Comparison of ENCODE assay signal across 8 cellular contexts in genomic region chr12:77065361-77066204, GRCh38. TPM values are rescaled to one million over a fixed set of nuclear protein-coding genes. Genes with fewer than 3 reads are reported as not detected.
A peak's percentile ranks its signal among the peaks of the same experiment; 100 is the strongest.
DNase-seq lines count a peak whose midpoint lies in the region; ATAC-seq, FAIRE-seq and TF ChIP-seq lines count a peak whose summit lies in the region.

Gene E2F7 (minus strand): TSS chr12:77065569. CDS start chr12:77064635, 934 bp downstream.

- DNase-seq in AG08396 (ENCODE audit: low spot score) (peak; percentile 98), NCI-H2196 treated with DMSO at 0.1 percent for 48 hours (lab: John Stamatoyannopoulos, UW; ENCODE audit: unreplicated experiment) (peak; percentile 91), WERI-Rb-1 (peak; percentile 97), bronchial epithelial cell (ENCODE audit: low read depth) (peak; percentile 94), immature natural killer cell (peak; percentile 77 to 80 (median 79)), spleen (peak; percentile 93)

- no peaks in the 10 kb centered on the region for H3K9me3 Mint-ChIP-seq in immature natural killer cell

- H3K4me3 ChIP-seq in WERI-Rb-1 (ENCODE audit: low read depth, low read length) (peak within 1 kb of the TSS; percentile 91), bronchial epithelial cell (ENCODE audit: low read depth, low read length) (peak within 1 kb of the TSS; percentile 76), spleen (peak within 1 kb of the TSS; percentile 75 to 99 (median 84))

- H3K9me3 ChIP-seq in WERI-Rb-1 (ENCODE audit: severe bottlenecking) = no peaks in the 10 kb centered on the region
- H3K9me3 ChIP-seq in spleen = no peaks in the 10 kb centered on the region

- peaks cover 42% of the 10 kb centered on the region for H3K36me3 ChIP-seq in WERI-Rb-1
- no peaks in the 10 kb centered on the region for H3K36me3 ChIP-seq in bronchial epithelial cell (ENCODE audit: control insufficient read depth, insufficient read depth, low read length)
- H3K36me3 ChIP-seq in spleen = no peaks in the 10 kb centered on the region

- H3K36me3 Mint-ChIP-seq in immature natural killer cell = peaks cover 0 to 3% (median 0%) of the 10 kb centered on the region in 3 donors

- TF ChIP-seq POLR2A in GM18951 (IDR thresholded peaks at IDR 0.05; ENCODE audit: extremely low read depth, insufficient read depth, insufficient read length) (peak; percentile 93), spleen (IDR thresholded peaks at IDR 0.05) (no peak)

- H3K27me3 ChIP-seq in WERI-Rb-1 (ENCODE audit: insufficient read depth, low read depth, severe bottlenecking) (no peaks in the 10 kb centered on the region), bronchial epithelial cell (ENCODE audit: control insufficient read depth, insufficient read depth, low read length) (no peaks in the 10 kb centered on the region), spleen (replicated peaks in 1 of 7) (peaks cover 0 to 24% (median 13%) of the 10 kb centered on the region in 7 donors)

- H3K27ac Mint-ChIP-seq in immature natural killer cell = peak within 1 kb of the TSS in 2 of 6 donors; percentile 47 to 85

- no peak for FAIRE-seq in bronchial epithelial cell (lab: Jason Lieb, UNC)

- peaks cover 17 to 28% of the 10 kb centered on the region in 2 donors for H3K4me1 Mint-ChIP-seq in immature natural killer cell

- intact Hi-C loops in spleen (cut with DNase I; ENCODE audit: low total_unique reads) = no loop called here

- H3K4me1 ChIP-seq in spleen = peaks cover 7 to 48% (median 22%) of the 10 kb centered on the region in 6 donors

- peak within 1 kb of the TSS; percentile 99 for H3K27ac ChIP-seq in WERI-Rb-1
- H3K27ac ChIP-seq in spleen = peak within 1 kb of the TSS in 4 of 8 donors; percentile 34 to 58 (median 44)

- H3K4me3 Mint-ChIP-seq in immature natural killer cell = peak within 1 kb of the TSS; percentile 83 to 91 (median 87)

- peak; percentile 64 for ATAC-seq in HG03159 (IDR thresholded peaks at IDR 0.05; ENCODE audit: unreplicated experiment)

- WGBS in spleen, 5 donors = 0 to 1% (median 0%) methylated on average over 40 to 87 of the region's 87 CpGs

- in situ Hi-C loops in GM18951 (cut with MboI; ENCODE audit: low sequenced_read_pairs, unreplicated experiment) = loop anchor here (25.0 kb wide), 1 partner anchor 622 kb away; no protein-coding TSS in a partner anchor

- no peak for TF ChIP-seq CTCF in WERI-Rb-1 (IDR thresholded peaks at IDR 0.05; ENCODE audit: low read depth, low read length)
- no peak for TF ChIP-seq CTCF in bronchial epithelial cell (IDR thresholded peaks at IDR 0.05; ENCODE audit: insufficient read depth, low read length, severe bottlenecking)
- peak in 1 of 11 experiments; percentile 14 for TF ChIP-seq CTCF in spleen (IDR thresholded peaks at IDR 0.05 in 8 of 11, conservative IDR thresholded peaks at IDR 0.05 in 3 of 11)

- peaks cover 2 to 11% (median 6%) of the 10 kb centered on the region in 3 donors for H3K27me3 Mint-ChIP-seq in immature natural killer cell (ENCODE audit: low read depth in 3 of 3)

RNA-seq across cellular contexts. Expression of gene E2F7, which starts in this region (rescaled TPM):
- 3.4 and 5.8 TPM in 2 replicates for total RNA-seq in bronchial epithelial cell
- under 1 TPM in 2 of 3 donors, not detected in 1; 0.04 to 0.16 TPM for polyA plus RNA-seq in immature natural killer cell
- total RNA-seq in spleen = 1 to 10 TPM in 5 of 7 donors, under 1 TPM in 2; 0.19 to 2.2 (median 1.1) TPM
- under 1 TPM; 0.09 to 0.32 (median 0.19) TPM for polyA plus RNA-seq in spleen

Comparison
In these comparisons a context has a peak if more than half of its experiments do, and no peak if none do; other contexts are left out.
1. Peak in DNase-seq in immature natural killer cell; RNA of the gene not detected or under 1 TPM.